Comparison of ENCODE assay signal across 22 cellular contexts in genomic region chr21:38721055-38721454, GRCh38.
"Had no signal": no experiment of that assay in that cellular context is flagged by ENCODE, and none has a peak within 500 bp of the region (broad histone marks: within the 10 kb centered on the region; RNA-seq: fewer than 3 reads in every experiment).

No MANE protein-coding gene starts in this region.

- H3K27ac ChIP-seq: dorsolateral prefrontal cortex, heart left ventricle, left lung, lower lobe of right lung, skin epidermis, testis, transverse colon had no signal

- H3K4me1 ChIP-seq: heart left ventricle, left lung, lower lobe of right lung, testis, transverse colon had no signal

- DNase-seq: cortex of kidney; dorsolateral prefrontal cortex; effector CD8-positive, alpha-beta T cell; heart left ventricle; hippocampal formation; immature natural killer cell; left lung; lower lobe of right lung; midbrain; stimulated activated CD4-positive, alpha-beta T cell treated with anti-CD3 and anti-CD28 coated beads, Interleukin-2, amount 100 ng/mL, for 24 hours; stimulated activated CD4-positive, alpha-beta T cell treated with anti-CD3 and anti-CD28 coated beads, Interleukin-4, amount 100 ng/mL, for 4 hours; stimulated activated naive B cell treated with anti-CD40 and anti-IgM and Interleukin-4, amounts not matched to agents 10 μg/mL and 1 μg/mL and 100 μg/mL, for 72 hours; stimulated activated naive CD8-positive, alpha-beta T cell treated with anti-CD3 and anti-CD28 coated beads, Interleukin-15, amount 100 ng/mL, for 72 hours; testis; transverse colon had no signal

- H3K4me3 ChIP-seq: dorsolateral prefrontal cortex, heart left ventricle, left lung, lower lobe of right lung, skin epidermis, testis, transverse colon had no signal

- H3K9me3 ChIP-seq: testis had no signal

- ATAC-seq: esophagus mucosa; heart left ventricle; left lung; lower lobe of right lung; natural killer cell treated with Interleukin-12 subunit alpha and Interleukin-12 subunit beta and Interleukin-15 and Interleukin-18, amount 100 ng/mL, for 72 hours; sciatic nerve; stimulated activated naive B cell treated with anti-CD40 and anti-IgM and Interleukin-4, amounts not matched to agents 10 μg/mL and 1 μg/mL and 100 μg/mL, for 72 hours; stimulated activated naive CD8-positive, alpha-beta T cell treated with anti-CD3 and anti-CD28 coated beads, Interleukin-15, amount 100 ng/mL, for 72 hours had no signal

- H3K36me3 ChIP-seq: heart left ventricle, left lung, lower lobe of right lung, transverse colon had no signal

- FAIRE-seq: endometrium, frontal cortex, keratinocyte had no signal

- H3K27me3 ChIP-seq: dorsolateral prefrontal cortex, heart left ventricle, left lung, testis, transverse colon had no signal
